8 cellular contexts compared by ENCODE assay signal in the genomic region with DNA sequence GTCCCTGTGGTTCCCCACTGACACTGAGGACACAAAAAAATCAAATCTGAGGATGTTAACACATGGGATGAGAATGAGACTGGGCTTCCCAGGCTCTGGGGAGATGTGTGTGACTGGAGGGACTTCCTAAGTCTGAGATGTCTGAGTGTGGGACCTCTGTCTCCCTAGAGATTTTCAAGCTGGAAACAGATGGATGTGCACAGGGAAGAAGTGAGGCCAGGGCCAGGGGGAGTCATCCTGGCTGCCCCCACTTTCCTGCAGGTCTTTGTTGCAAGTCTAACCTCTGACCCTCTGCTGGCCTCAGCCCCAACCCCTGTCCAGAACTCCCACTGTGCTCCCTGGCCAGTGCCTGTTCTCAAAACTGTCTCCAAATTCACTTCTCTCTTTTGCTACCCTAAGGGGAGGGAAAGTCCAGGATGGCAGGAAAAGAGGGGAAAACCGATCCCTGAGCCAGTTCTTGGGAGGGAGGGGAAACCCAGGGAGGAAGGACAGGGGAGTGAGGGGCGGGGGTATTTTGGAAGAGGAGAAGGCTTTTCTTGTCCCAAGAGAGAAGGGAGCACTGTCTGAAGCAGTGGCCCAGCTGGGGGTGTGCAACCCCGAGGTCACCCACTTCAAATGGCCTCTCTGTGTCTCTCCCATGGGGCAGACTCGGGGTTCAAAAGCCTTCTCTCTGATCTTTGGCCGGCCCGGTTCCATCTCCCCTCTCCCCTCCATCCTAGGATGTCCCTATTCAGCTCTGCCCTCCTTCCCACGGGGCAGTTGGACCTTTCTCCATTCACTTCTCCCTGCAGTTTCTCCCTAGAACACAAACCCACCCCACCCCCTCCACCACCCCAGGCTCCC.
DNase-seq lines count a peak whose midpoint lies in the region; ATAC-seq and TF ChIP-seq lines count a peak whose summit lies in the region.

No MANE protein-coding gene starts in this region.

- no peak for ATAC-seq in HG03108 (IDR thresholded peaks at IDR 0.05; ENCODE audit: unreplicated experiment)

- H3K9me3 ChIP-seq in iPS-18c (ENCODE audit: control insufficient read depth, insufficient read depth, low read length): peaks cover 2% of the 10 kb centered on the region

- no peak for TF ChIP-seq CTCF in HFF-Myc (IDR thresholded peaks at IDR 0.05; ENCODE audit: low read depth, low read length, missing control alignments)

- DNase-seq in HFF-Myc (ENCODE audit: extremely low read depth, low read depth): no peak
- DNase-seq in activated T-cell treated with anti-CD3 and anti-CD28 coated beads, Interleukin-2, amount 50 U/mL, for 48 hours: peak; percentile 35
- DNase-seq in stimulated activated CD8-positive, alpha-beta memory T cell treated with anti-CD3 and anti-CD28 coated beads, Interleukin-4, amount 100 ng/mL, for 48 hours: peak; percentile 38
- DNase-seq in stimulated activated CD4-positive, alpha-beta T cell treated with anti-CD3 and anti-CD28 coated beads, Interleukin-4, amount 100 ng/mL, for 1 hour: no peak
- no peak for DNase-seq in NCI-H774 (lab: John Stamatoyannopoulos, UW)
- no peak for DNase-seq in NCI-H187 treated with DMSO at 0.1 percent for 48 hours (lab: John Stamatoyannopoulos, UW)

- H3K4me3 ChIP-seq in HFF-Myc (replicated peaks; ENCODE audit: low read depth, low read length) (peak overlapping the region; percentile 79), iPS-18c (ENCODE audit: insufficient read depth, low read depth, low read length) (peak overlapping the region; percentile 34)

Comparison
In these comparisons a context has a peak if more than half of its experiments do, and no peak if none do; other contexts are left out.
1. DNase-seq: peak in activated T-cell treated with anti-CD3 and anti-CD28 coated beads, Interleukin-2, amount 50 U/mL, for 48 hours (2 of 2) and stimulated activated CD8-positive, alpha-beta memory T cell treated with anti-CD3 and anti-CD28 coated beads, Interleukin-4, amount 100 ng/mL, for 48 hours (single experiment); none in HFF-Myc (single experiment), stimulated activated CD4-positive, alpha-beta T cell treated with anti-CD3 and anti-CD28 coated beads, Interleukin-4, amount 100 ng/mL, for 1 hour (single experiment), NCI-H774 (single experiment) and NCI-H187 treated with DMSO at 0.1 percent for 48 hours (single experiment).